ENCODE assay signal across 1 cellular context in the genomic region with DNA sequence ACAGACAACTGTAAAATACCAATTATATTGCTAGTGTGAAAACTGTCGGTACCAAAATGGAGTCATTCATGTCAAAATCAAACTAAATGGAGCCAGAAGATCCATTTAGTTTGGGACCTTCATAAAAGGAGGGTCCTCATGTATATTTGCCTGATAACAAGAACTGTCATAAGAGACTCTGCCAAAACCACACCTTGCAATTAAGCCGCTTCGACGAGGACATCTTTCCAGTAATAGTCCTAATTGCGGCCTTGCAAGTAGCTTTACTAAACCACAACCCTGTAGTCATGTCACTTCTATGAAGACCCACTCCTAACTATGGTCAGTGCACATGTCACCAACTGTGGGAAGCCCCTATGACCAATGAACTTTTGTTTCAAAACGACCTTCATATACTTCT.
TF ChIP-seq lines count a peak whose summit lies in the region.

No MANE protein-coding gene starts in this region.

TF ChIP-seq in GM12878, 131 proteins besides CTCF, POLR2A, EP300 and RAD21 (continued from another document and continues in another):
- TF ChIP-seq, protein P1, sequence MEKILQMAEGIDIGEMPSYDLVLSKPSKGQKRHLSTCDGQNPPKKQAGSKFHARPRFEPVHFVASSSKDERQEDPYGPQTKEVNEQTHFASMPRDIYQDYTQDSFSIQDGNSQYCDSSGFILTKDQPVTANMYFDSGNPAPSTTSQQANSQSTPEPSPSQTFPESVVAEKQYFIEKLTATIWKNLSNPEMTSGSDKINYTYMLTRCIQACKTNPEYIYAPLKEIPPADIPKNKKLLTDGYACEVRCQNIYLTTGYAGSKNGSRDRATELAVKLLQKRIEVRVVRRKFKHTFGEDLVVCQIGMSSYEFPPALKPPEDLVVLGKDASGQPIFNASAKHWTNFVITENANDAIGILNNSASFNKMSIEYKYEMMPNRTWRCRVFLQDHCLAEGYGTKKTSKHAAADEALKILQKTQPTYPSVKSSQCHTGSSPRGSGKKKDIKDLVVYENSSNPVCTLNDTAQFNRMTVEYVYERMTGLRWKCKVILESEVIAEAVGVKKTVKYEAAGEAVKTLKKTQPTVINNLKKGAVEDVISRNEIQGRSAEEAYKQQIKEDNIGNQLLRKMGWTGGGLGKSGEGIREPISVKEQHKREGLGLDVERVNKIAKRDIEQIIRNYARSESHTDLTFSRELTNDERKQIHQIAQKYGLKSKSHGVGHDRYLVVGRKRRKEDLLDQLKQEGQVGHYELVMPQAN (conservative IDR thresholded peaks at IDR 0.05): no peak
- TF ChIP-seq ASH2L (IDR thresholded peaks at IDR 0.05; ENCODE audit: borderline replicate concordance, low read depth) (no peak), NFYA (IDR thresholded peaks at IDR 0.05; ENCODE audit: borderline replicate concordance, low read depth, low read length) (no peak), GABPA (IDR thresholded peaks at IDR 0.05; ENCODE audit: low read depth) (no peak), NR2C1 (IDR thresholded peaks at IDR 0.05) (no peak), EZH2 (IDR thresholded peaks at IDR 0.05; ENCODE audit: borderline replicate concordance, control insufficient read depth, low read depth, low read length) (no peak), BCL11A (IDR thresholded peaks at IDR 0.05; ENCODE audit: low read depth, low read length) (peak; percentile 99), MTA2 (IDR thresholded peaks at IDR 0.05; ENCODE audit: low read depth) (peak; percentile 100), TCF3 (IDR thresholded peaks at IDR 0.05; ENCODE audit: borderline replicate concordance, insufficient read depth, low read depth, low read length) (no peak), WRNIP1 (IDR thresholded peaks at IDR 0.05; ENCODE audit: borderline replicate concordance, low read depth, low read length) (no peak), CEBPB (IDR thresholded peaks at IDR 0.05; ENCODE audit: borderline replicate concordance in 1 of 2, low read depth in 2 of 2, low read length in 2 of 2) (no peak), NRF1 (conservative IDR thresholded peaks at IDR 0.05; ENCODE audit: low read depth, low read length) (no peak), SREBF2 (IDR thresholded peaks at IDR 0.05; ENCODE audit: low read length) (no peak), ZNF207 (IDR thresholded peaks at IDR 0.05; ENCODE audit: borderline replicate concordance) (no peak), SPI1 (IDR thresholded peaks at IDR 0.05; ENCODE audit: borderline replicate concordance, insufficient read depth, low read depth, low read length) (no peak), FOXM1 (IDR thresholded peaks at IDR 0.05; ENCODE audit: low read depth, low read length) (no peak), SP1 (IDR thresholded peaks at IDR 0.05; ENCODE audit: low read depth, low read length) (no peak), ZNF24 (IDR thresholded peaks at IDR 0.05) (no peak), ZNF622 (IDR thresholded peaks at IDR 0.05) (no peak), HDGF (IDR thresholded peaks at IDR 0.05) (no peak), MEF2B (IDR thresholded peaks at IDR 0.05; ENCODE audit: partially characterized antibody, poor library complexity, severe bottlenecking) (peak; percentile 77), STAT1 (conservative IDR thresholded peaks at IDR 0.05) (no peak), ZNF217 (IDR thresholded peaks at IDR 0.05) (no peak), RUNX3 (IDR thresholded peaks at IDR 0.05; ENCODE audit: low read length) (no peak), NR2F1 (conservative IDR thresholded peaks at IDR 0.05) (peak; percentile 93), TAF1 (IDR thresholded peaks at IDR 0.05; ENCODE audit: borderline replicate concordance, low read depth, low read length) (no peak), NBN (IDR thresholded peaks at IDR 0.05) (peak; percentile 35; the same call in 1 of the 2 replicates), CREB1 (IDR thresholded peaks at IDR 0.05; ENCODE audit: low read depth) (no peak), CBFB (IDR thresholded peaks at IDR 0.05; ENCODE audit: low read depth) (no peak), CBX3 (IDR thresholded peaks at IDR 0.05; ENCODE audit: borderline replicate concordance, low read depth) (no peak), JUND (IDR thresholded peaks at IDR 0.05; ENCODE audit: low read depth, low read length) (no peak)
- TF ChIP-seq, protein P2, sequence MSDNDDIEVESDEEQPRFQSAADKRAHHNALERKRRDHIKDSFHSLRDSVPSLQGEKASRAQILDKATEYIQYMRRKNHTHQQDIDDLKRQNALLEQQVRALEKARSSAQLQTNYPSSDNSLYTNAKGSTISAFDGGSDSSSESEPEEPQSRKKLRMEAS (IDR thresholded peaks at IDR 0.05; ENCODE audit: low read depth, low read length): no peak
- TF ChIP-seq, protein P3, sequence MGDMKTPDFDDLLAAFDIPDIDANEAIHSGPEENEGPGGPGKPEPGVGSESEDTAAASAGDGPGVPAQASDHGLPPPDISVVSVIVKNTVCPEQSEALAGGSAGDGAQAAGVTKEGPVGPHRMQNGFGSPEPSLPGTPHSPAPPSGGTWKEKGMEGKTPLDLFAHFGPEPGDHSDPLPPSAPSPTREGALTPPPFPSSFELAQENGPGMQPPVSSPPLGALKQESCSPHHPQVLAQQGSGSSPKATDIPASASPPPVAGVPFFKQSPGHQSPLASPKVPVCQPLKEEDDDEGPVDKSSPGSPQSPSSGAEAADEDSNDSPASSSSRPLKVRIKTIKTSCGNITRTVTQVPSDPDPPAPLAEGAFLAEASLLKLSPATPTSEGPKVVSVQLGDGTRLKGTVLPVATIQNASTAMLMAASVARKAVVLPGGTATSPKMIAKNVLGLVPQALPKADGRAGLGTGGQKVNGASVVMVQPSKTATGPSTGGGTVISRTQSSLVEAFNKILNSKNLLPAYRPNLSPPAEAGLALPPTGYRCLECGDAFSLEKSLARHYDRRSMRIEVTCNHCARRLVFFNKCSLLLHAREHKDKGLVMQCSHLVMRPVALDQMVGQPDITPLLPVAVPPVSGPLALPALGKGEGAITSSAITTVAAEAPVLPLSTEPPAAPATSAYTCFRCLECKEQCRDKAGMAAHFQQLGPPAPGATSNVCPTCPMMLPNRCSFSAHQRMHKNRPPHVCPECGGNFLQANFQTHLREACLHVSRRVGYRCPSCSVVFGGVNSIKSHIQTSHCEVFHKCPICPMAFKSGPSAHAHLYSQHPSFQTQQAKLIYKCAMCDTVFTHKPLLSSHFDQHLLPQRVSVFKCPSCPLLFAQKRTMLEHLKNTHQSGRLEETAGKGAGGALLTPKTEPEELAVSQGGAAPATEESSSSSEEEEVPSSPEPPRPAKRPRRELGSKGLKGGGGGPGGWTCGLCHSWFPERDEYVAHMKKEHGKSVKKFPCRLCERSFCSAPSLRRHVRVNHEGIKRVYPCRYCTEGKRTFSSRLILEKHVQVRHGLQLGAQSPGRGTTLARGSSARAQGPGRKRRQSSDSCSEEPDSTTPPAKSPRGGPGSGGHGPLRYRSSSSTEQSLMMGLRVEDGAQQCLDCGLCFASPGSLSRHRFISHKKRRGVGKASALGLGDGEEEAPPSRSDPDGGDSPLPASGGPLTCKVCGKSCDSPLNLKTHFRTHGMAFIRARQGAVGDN (IDR thresholded peaks at IDR 0.05): peak; percentile 97
- TF ChIP-seq, protein P4, sequence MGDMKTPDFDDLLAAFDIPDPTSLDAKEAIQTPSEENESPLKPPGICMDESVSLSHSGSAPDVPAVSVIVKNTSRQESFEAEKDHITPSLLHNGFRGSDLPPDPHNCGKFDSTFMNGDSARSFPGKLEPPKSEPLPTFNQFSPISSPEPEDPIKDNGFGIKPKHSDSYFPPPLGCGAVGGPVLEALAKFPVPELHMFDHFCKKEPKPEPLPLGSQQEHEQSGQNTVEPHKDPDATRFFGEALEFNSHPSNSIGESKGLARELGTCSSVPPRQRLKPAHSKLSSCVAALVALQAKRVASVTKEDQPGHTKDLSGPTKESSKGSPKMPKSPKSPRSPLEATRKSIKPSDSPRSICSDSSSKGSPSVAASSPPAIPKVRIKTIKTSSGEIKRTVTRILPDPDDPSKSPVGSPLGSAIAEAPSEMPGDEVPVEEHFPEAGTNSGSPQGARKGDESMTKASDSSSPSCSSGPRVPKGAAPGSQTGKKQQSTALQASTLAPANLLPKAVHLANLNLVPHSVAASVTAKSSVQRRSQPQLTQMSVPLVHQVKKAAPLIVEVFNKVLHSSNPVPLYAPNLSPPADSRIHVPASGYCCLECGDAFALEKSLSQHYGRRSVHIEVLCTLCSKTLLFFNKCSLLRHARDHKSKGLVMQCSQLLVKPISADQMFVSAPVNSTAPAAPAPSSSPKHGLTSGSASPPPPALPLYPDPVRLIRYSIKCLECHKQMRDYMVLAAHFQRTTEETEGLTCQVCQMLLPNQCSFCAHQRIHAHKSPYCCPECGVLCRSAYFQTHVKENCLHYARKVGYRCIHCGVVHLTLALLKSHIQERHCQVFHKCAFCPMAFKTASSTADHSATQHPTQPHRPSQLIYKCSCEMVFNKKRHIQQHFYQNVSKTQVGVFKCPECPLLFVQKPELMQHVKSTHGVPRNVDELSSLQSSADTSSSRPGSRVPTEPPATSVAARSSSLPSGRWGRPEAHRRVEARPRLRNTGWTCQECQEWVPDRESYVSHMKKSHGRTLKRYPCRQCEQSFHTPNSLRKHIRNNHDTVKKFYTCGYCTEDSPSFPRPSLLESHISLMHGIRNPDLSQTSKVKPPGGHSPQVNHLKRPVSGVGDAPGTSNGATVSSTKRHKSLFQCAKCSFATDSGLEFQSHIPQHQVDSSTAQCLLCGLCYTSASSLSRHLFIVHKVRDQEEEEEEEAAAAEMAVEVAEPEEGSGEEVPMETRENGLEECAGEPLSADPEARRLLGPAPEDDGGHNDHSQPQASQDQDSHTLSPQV (IDR thresholded peaks at IDR 0.05): peak; percentile 97
- TF ChIP-seq, protein P5, sequence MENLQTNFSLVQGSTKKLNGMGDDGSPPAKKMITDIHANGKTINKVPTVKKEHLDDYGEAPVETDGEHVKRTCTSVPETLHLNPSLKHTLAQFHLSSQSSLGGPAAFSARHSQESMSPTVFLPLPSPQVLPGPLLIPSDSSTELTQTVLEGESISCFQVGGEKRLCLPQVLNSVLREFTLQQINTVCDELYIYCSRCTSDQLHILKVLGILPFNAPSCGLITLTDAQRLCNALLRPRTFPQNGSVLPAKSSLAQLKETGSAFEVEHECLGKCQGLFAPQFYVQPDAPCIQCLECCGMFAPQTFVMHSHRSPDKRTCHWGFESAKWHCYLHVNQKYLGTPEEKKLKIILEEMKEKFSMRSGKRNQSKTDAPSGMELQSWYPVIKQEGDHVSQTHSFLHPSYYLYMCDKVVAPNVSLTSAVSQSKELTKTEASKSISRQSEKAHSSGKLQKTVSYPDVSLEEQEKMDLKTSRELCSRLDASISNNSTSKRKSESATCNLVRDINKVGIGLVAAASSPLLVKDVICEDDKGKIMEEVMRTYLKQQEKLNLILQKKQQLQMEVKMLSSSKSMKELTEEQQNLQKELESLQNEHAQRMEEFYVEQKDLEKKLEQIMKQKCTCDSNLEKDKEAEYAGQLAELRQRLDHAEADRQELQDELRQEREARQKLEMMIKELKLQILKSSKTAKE (IDR thresholded peaks at IDR 0.05; ENCODE audit: low read depth, poor library complexity, severe bottlenecking): no peak
- TF ChIP-seq, protein P6, sequence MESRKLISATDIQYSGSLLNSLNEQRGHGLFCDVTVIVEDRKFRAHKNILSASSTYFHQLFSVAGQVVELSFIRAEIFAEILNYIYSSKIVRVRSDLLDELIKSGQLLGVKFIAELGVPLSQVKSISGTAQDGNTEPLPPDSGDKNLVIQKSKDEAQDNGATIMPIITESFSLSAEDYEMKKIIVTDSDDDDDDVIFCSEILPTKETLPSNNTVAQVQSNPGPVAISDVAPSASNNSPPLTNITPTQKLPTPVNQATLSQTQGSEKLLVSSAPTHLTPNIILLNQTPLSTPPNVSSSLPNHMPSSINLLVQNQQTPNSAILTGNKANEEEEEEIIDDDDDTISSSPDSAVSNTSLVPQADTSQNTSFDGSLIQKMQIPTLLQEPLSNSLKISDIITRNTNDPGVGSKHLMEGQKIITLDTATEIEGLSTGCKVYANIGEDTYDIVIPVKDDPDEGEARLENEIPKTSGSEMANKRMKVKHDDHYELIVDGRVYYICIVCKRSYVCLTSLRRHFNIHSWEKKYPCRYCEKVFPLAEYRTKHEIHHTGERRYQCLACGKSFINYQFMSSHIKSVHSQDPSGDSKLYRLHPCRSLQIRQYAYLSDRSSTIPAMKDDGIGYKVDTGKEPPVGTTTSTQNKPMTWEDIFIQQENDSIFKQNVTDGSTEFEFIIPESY (IDR thresholded peaks at IDR 0.05): no peak
- TF ChIP-seq, protein P7, sequence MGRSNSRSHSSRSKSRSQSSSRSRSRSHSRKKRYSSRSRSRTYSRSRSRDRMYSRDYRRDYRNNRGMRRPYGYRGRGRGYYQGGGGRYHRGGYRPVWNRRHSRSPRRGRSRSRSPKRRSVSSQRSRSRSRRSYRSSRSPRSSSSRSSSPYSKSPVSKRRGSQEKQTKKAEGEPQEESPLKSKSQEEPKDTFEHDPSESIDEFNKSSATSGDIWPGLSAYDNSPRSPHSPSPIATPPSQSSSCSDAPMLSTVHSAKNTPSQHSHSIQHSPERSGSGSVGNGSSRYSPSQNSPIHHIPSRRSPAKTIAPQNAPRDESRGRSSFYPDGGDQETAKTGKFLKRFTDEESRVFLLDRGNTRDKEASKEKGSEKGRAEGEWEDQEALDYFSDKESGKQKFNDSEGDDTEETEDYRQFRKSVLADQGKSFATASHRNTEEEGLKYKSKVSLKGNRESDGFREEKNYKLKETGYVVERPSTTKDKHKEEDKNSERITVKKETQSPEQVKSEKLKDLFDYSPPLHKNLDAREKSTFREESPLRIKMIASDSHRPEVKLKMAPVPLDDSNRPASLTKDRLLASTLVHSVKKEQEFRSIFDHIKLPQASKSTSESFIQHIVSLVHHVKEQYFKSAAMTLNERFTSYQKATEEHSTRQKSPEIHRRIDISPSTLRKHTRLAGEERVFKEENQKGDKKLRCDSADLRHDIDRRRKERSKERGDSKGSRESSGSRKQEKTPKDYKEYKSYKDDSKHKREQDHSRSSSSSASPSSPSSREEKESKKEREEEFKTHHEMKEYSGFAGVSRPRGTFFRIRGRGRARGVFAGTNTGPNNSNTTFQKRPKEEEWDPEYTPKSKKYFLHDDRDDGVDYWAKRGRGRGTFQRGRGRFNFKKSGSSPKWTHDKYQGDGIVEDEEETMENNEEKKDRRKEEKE (IDR thresholded peaks at IDR 0.05): no peak
- TF ChIP-seq, protein P8, sequence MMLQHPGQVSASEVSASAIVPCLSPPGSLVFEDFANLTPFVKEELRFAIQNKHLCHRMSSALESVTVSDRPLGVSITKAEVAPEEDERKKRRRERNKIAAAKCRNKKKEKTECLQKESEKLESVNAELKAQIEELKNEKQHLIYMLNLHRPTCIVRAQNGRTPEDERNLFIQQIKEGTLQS (IDR thresholded peaks at IDR 0.05; ENCODE audit: borderline replicate concordance, extremely low read depth, low read depth, low read length): no peak
- TF ChIP-seq, protein P9, sequence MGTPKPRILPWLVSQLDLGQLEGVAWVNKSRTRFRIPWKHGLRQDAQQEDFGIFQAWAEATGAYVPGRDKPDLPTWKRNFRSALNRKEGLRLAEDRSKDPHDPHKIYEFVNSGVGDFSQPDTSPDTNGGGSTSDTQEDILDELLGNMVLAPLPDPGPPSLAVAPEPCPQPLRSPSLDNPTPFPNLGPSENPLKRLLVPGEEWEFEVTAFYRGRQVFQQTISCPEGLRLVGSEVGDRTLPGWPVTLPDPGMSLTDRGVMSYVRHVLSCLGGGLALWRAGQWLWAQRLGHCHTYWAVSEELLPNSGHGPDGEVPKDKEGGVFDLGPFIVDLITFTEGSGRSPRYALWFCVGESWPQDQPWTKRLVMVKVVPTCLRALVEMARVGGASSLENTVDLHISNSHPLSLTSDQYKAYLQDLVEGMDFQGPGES (IDR thresholded peaks at IDR 0.05): no peak
